In the genomic region with DNA sequence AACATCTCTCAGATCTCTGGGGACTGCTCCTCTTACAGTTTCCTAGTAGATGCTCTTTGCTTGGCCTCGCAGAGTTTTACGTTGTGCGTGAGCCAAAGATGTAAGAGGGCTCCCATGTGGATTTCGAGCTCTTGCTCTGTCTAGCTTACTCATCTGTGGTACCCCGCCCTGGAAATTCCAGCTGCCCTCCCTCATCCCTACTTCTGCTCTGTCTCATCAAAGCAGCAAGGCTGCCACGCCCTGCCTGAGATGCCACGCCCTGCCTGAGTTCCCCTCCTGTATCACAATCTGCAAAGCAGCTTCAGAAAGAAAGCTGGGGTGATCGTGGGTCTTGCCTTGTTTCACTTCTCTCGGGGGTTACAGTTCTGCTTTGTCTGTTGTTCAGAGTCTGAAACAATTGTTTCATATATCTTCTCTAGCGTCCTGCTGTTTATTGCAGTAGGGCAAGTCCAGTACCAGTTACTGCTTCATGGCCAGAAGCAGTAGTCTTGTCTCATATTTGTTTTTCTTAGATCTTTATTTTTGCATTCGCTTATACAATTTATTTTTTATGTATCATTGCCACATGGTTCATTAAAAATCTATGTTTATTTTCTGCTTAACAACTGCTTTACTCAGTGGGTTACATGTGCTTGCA, we compare ENCODE assay signal across 9 cellular contexts. TPM values are rescaled to one million over a fixed set of nuclear protein-coding genes. Genes with fewer than 3 reads are reported as not detected.
DNase-seq lines count a peak whose midpoint lies in the region; ATAC-seq and TF ChIP-seq lines count a peak whose summit lies in the region.
"Had no signal": no experiment of that assay in that cellular context is flagged by ENCODE, and none has a peak within 500 bp of the region (broad histone marks: within the 10 kb centered on the region; RNA-seq: fewer than 3 reads in every experiment).

No MANE protein-coding gene starts in this region.

- peak; percentile 91 for ATAC-seq in GM19025 (IDR thresholded peaks at IDR 0.05; ENCODE audit: low read depth, unreplicated experiment)
- peak; percentile 86 for ATAC-seq in HG03064 (IDR thresholded peaks at IDR 0.05; ENCODE audit: low read depth, unreplicated experiment)
- ATAC-seq in RWPE2 (ENCODE audit: low read depth), result peak; percentile 100
- peak; percentile 29 for ATAC-seq in left lobe of liver

- no peak for TF ChIP-seq CTCF in RWPE2 (IDR thresholded peaks at IDR 0.05; ENCODE audit: poor library complexity, severe bottlenecking)

- peaks cover 10% of the 10 kb centered on the region for H3K4me1 ChIP-seq in RWPE2 (ENCODE audit: insufficient read depth, poor library complexity, severe bottlenecking)
- H3K4me1 ChIP-seq: parathyroid adenoma had no signal

- H3K4me3 ChIP-seq in RWPE2 (ENCODE audit: severe bottlenecking), result no peak overlapping the region

- H3K9me3 ChIP-seq in RWPE2 (ENCODE audit: severe bottlenecking), result no peaks in the 10 kb centered on the region

- DNase-seq in AG08396 (ENCODE audit: low spot score) (peak; percentile 26), RWPE2 (ENCODE audit: low spot score) (peak; percentile 86), left lobe of liver (ENCODE audit: low spot score) (peak; percentile 35), NCI-H524 treated with DMSO at 0.1 percent for 48 hours (lab: John Stamatoyannopoulos, UW) (no peak), NCI-H2107 (lab: John Stamatoyannopoulos, UW) (no peak), DMS153 (lab: John Stamatoyannopoulos, UW) (no peak)

- H3K27ac ChIP-seq in RWPE2 (ENCODE audit: poor library complexity, severe bottlenecking), result peak overlapping the region; percentile 3
- H3K27ac ChIP-seq: parathyroid adenoma had no signal

- no peaks in the 10 kb centered on the region for H3K36me3 ChIP-seq in RWPE2 (ENCODE audit: low read depth)

- no peaks in the 10 kb centered on the region for H3K27me3 ChIP-seq in RWPE2 (ENCODE audit: insufficient read depth, poor library complexity, severe bottlenecking)

RNA-seq across cellular contexts. Expression of gene CCNY, which starts 36.1 kb away (rescaled TPM):
- 48.4 TPM for total RNA-seq in left lobe of liver

Comparison
In these comparisons a context has a peak if more than half of its experiments do, and no peak if none do; other contexts are left out.
1. DNase-seq: peak in AG08396 (single experiment), RWPE2 (single experiment) and left lobe of liver (single experiment); none in NCI-H524 treated with DMSO at 0.1 percent for 48 hours (single experiment), NCI-H2107 (single experiment) and DMS153 (single experiment).
2. ATAC-seq: peak in every context shown above with its lines; median percentile 100 in RWPE2; 91 in GM19025; 86 in HG03064; 29 in left lobe of liver.